21 cellular contexts compared by ENCODE assay signal in the genomic region with DNA sequence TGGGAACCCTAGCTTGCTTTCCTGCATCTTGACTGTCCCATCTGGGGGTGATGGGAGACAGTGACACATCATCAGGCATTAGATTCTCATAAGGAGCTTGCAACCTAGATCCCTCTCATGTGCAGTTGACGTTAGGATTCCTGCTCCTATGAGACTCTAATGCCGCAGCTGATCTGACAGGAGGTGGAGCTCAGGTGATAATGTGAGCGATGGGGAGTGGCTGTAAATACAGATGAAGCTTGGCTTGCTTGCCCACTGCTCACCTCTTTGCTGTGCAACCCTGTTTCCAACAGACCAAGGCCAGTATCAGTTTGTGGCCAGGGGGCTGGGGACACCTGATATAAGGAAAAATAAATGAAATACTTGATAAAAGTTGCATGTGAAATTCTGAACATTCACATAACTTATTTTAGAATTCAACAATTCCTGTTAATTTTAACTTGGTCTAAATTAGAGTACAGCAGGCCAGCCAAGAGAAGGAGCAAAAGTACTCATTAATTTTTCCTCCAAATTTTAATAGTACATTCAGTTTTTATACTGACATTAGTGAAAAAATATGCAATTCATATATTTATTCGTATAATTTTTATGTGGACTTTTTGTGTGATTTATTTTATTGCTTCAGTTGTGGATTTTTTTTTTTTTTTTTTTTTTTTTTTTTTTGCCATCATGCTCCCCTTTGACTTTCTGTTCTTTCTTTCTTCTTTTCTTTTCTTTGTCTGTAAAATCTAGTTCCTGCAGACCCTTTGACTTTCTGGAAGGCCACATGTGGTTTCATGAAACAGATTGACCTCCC. TPM values are rescaled to one million over a fixed set of nuclear protein-coding genes. Genes with fewer than 3 reads are reported as not detected.
DNase-seq lines count a peak whose midpoint lies in the region; ATAC-seq and TF ChIP-seq lines count a peak whose summit lies in the region.
"Had no signal": no experiment of that assay in that cellular context is flagged by ENCODE, and none has a peak within 500 bp of the region (broad histone marks: within the 10 kb centered on the region; RNA-seq: fewer than 3 reads in every experiment).

No MANE protein-coding gene starts in this region.

- CTCF ChIA-PET in activated naive CD4-positive, alpha-beta T cell treated with anti-CD3 and anti-CD28 coated beads for 36 hours (lab: Charles Lee), result interaction anchor here (0.7 to 1.0 kb wide), 2 partner anchors 9 to 373 kb away, joined by 3 read pairs; no protein-coding TSS in a partner anchor
- CTCF ChIA-PET in HEK293 (lab: Yijun Ruan, JAX), result interaction anchor here (1.5 kb wide), 1 partner anchor 14 kb away, joined by 5 read pairs; no protein-coding TSS in a partner anchor

- TF ChIP-seq POLR2A in upper lobe of left lung (IDR thresholded peaks at IDR 0.05), result no peak

- H2AFZ ChIP-seq in neuronal stem cell (ENCODE audit: low read length), result no peak overlapping the region

- no peaks in the 10 kb centered on the region for H3K9me3 Mint-ChIP-seq in activated naive CD4-positive, alpha-beta T cell treated with anti-CD3 and anti-CD28 coated beads for 36 hours
- H3K9me3 Mint-ChIP-seq in activated T-helper 17 cell treated with anti-CD3 and anti-CD28 coated beads, Interleukin-2, amount 50 U/mL, for 72 hours, result no peaks in the 10 kb centered on the region
- H3K9me3 Mint-ChIP-seq: CD4-positive, CD25-positive, alpha-beta regulatory T cell had no signal

- H2BK12ac ChIP-seq in neuronal stem cell (ENCODE audit: low read length), result no peak overlapping the region

- no peak overlapping the region for H3K14ac ChIP-seq in neuronal stem cell (ENCODE audit: low read length)

- DNase-seq in activated naive CD4-positive, alpha-beta T cell treated with anti-CD3 and anti-CD28 coated beads for 36 hours, result no peak
- DNase-seq in activated naive CD4-positive, alpha-beta T cell treated with Interleukin-2 at 50 U/mL for 16 hours, result no peak
- DNase-seq in neuronal stem cell (ENCODE audit: low spot score), result no peak
- DNase-seq in upper lobe of left lung, result no peak
- DNase-seq: CD4-positive, CD25-positive, alpha-beta regulatory T cell; EL; GF-D8; MG63; NCI-H1417; NCI-H187; NCI-H446 treated with DMSO at 0.1 percent for 48 hours; NCI-H526 treated with DMSO at 0.1 percent for 48 hours; NK-92 treated with Interleukin-12 subunit alpha and Interleukin-12 subunit beta, amount 100 ng/mL, for 24 hours; SIG-M5 had no signal

- no peak overlapping the region for H4K8ac ChIP-seq in neuronal stem cell (ENCODE audit: low read depth, low read length)

- TF ChIP-seq CTCF in HEK293 (tag by site-specific recombination; IDR thresholded peaks at IDR 0.05), result no peak
- no peak for TF ChIP-seq CTCF in upper lobe of left lung (IDR thresholded peaks at IDR 0.05)

- no peaks in the 10 kb centered on the region for H3K79me1 ChIP-seq in neuronal stem cell (ENCODE audit: low read depth, low read length)

- no peak overlapping the region for H2BK120ac ChIP-seq in neuronal stem cell (ENCODE audit: low read depth, low read length)

- no peak overlapping the region for H4K91ac ChIP-seq in neuronal stem cell (ENCODE audit: low read depth, low read length, poor library complexity)

- no CpG with 5 or more reads among the region's 4 CpGs for WGBS in neuronal stem cell (ENCODE audit: extremely low coverage in 2 of 2, insufficient read length in 2 of 2, insufficient replicate concordance in 1 of 2), 2 donors
- 91 to 99% methylated on average over 4 of the region's 4 CpGs for WGBS in upper lobe of left lung, 2 donors

- no peak overlapping the region for H2AK5ac ChIP-seq in neuronal stem cell (ENCODE audit: low read depth, low read length)

- peak overlapping the region; percentile 37 for H3K18ac ChIP-seq in neuronal stem cell (ENCODE audit: low read length)

- H3K27me3 Mint-ChIP-seq in activated naive CD4-positive, alpha-beta T cell treated with anti-CD3 and anti-CD28 coated beads for 36 hours (ENCODE audit: low read depth), result no peaks in the 10 kb centered on the region
- H3K27me3 Mint-ChIP-seq in activated T-helper 17 cell treated with anti-CD3 and anti-CD28 coated beads, Interleukin-2, amount 50 U/mL, for 72 hours, result no peaks in the 10 kb centered on the region
- H3K27me3 Mint-ChIP-seq: CD4-positive, CD25-positive, alpha-beta regulatory T cell had no signal

- H3K4me1 ChIP-seq in HEK293 (ENCODE audit: control insufficient read depth, insufficient read depth, low read length) (peaks cover 16% of the 10 kb centered on the region), neuronal stem cell (ENCODE audit: control insufficient read depth in 2 of 2, insufficient read depth in 1 of 2, low read depth in 1 of 2, low read length in 2 of 2) (peaks cover 4 to 26% of the 10 kb centered on the region in 2 donors), upper lobe of left lung (peaks cover 18 to 24% (median 21%) of the 10 kb centered on the region in 4 donors)

- no peak overlapping the region for H2BK15ac ChIP-seq in neuronal stem cell (ENCODE audit: low read length)

- H3K36me3 Mint-ChIP-seq in activated naive CD4-positive, alpha-beta T cell treated with anti-CD3 and anti-CD28 coated beads for 36 hours (ENCODE audit: low read depth), result peaks cover 2% of the 10 kb centered on the region
- H3K36me3 Mint-ChIP-seq in activated T-helper 17 cell treated with anti-CD3 and anti-CD28 coated beads, Interleukin-2, amount 50 U/mL, for 72 hours (ENCODE audit: low read depth), result peaks cover 54% of the 10 kb centered on the region
- H3K36me3 Mint-ChIP-seq: CD4-positive, CD25-positive, alpha-beta regulatory T cell had no signal

- no peak for ATAC-seq in activated T-helper 17 cell treated with anti-CD3 and anti-CD28 coated beads, Interleukin-2, amount 50 U/mL, for 72 hours (replicated peaks)
- ATAC-seq in HG02759 (IDR thresholded peaks at IDR 0.05; ENCODE audit: unreplicated experiment) (no peak), upper lobe of left lung (ENCODE audit: low FRiP score in 2 of 2) (no peak)
- ATAC-seq: HepG2, K562 had no signal

- no peak overlapping the region for H2BK5ac ChIP-seq in neuronal stem cell (ENCODE audit: low read length)

- H3K9me3 ChIP-seq in HEK293 (ENCODE audit: control insufficient read depth, insufficient read depth, low read depth, low read length) (no peaks in the 10 kb centered on the region), neuronal stem cell (replicated peaks in 1 of 2; ENCODE audit: control insufficient read depth in 2 of 2, insufficient read depth in 1 of 2, low read depth in 1 of 2, low read length in 2 of 2) (peaks cover 0 to 22% of the 10 kb centered on the region in 2 donors), upper lobe of left lung (no peaks in the 10 kb centered on the region)
- H3K9me3 ChIP-seq: MG63 had no signal

- peaks cover 62% of the 10 kb centered on the region for H3K4me1 Mint-ChIP-seq in activated naive CD4-positive, alpha-beta T cell treated with anti-CD3 and anti-CD28 coated beads for 36 hours (ENCODE audit: low read depth)
- peaks cover 47% of the 10 kb centered on the region for H3K4me1 Mint-ChIP-seq in activated T-helper 17 cell treated with anti-CD3 and anti-CD28 coated beads, Interleukin-2, amount 50 U/mL, for 72 hours

- TF ChIP-seq EP300 in upper lobe of left lung (IDR thresholded peaks at IDR 0.05), result no peak

- no peak overlapping the region for H3K4me2 ChIP-seq in neuronal stem cell (ENCODE audit: insufficient read depth, low read length, poor library complexity, severe bottlenecking)

- H3K27me3 ChIP-seq in neuronal stem cell (ENCODE audit: control insufficient read depth in 3 of 3, insufficient read depth in 3 of 3, low read depth in 1 of 3, low read length in 3 of 3), result no peaks in the 10 kb centered on the region
- H3K27me3 ChIP-seq in upper lobe of left lung, result no peaks in the 10 kb centered on the region
- H3K27me3 ChIP-seq: MG63 had no signal

- H3K4me3 ChIP-seq in HEK293 (ENCODE audit: low read depth, low read length) (no peak overlapping the region), neuronal stem cell (ENCODE audit: low read length in 2 of 2) (no peak overlapping the region), upper lobe of left lung (no peak overlapping the region)
- H3K4me3 ChIP-seq: K562, MG63 had no signal

- intact Hi-C loops in activated naive CD4-positive, alpha-beta T cell treated with anti-CD3 and anti-CD28 coated beads for 36 hours (cut with micrococcal nuclease), result no loop called here

- H3K27ac Mint-ChIP-seq in activated naive CD4-positive, alpha-beta T cell treated with anti-CD3 and anti-CD28 coated beads for 36 hours, result peak overlapping the region; percentile 46
- peak overlapping the region; percentile 10 for H3K27ac Mint-ChIP-seq in activated T-helper 17 cell treated with anti-CD3 and anti-CD28 coated beads, Interleukin-2, amount 50 U/mL, for 72 hours

- H3K4me3 Mint-ChIP-seq in activated naive CD4-positive, alpha-beta T cell treated with anti-CD3 and anti-CD28 coated beads for 36 hours, result no peak overlapping the region
- H3K4me3 Mint-ChIP-seq in activated T-helper 17 cell treated with anti-CD3 and anti-CD28 coated beads, Interleukin-2, amount 50 U/mL, for 72 hours, result no peak overlapping the region

- no peaks in the 10 kb centered on the region for H3K36me3 ChIP-seq in HEK293 (ENCODE audit: control insufficient read depth in 2 of 2, insufficient read depth in 1 of 2, low read length in 2 of 2)
- no peaks in the 10 kb centered on the region for H3K36me3 ChIP-seq in neuronal stem cell (replicated peaks in 1 of 2; ENCODE audit: control insufficient read depth in 2 of 2, insufficient read depth in 2 of 2, low read length in 2 of 2)
- no peaks in the 10 kb centered on the region for H3K36me3 ChIP-seq in upper lobe of left lung
- H3K36me3 ChIP-seq: MG63 had no signal

- H3K9ac ChIP-seq in neuronal stem cell (ENCODE audit: low read depth, low read length, poor library complexity), result no peak overlapping the region

- POLR2A ChIA-PET in HEK293 (lab: Yijun Ruan, JAX), result no interaction called here

- H3K27ac ChIP-seq in HEK293 (ENCODE audit: extremely low read depth, low read depth, low read length) (no peak overlapping the region), neuronal stem cell (replicated peaks; ENCODE audit: low read length) (no peak overlapping the region), upper lobe of left lung (no peak overlapping the region)
- H3K27ac ChIP-seq: HL-60, RWPE1 had no signal

- H3K23ac ChIP-seq in neuronal stem cell (ENCODE audit: low read depth, low read length, poor library complexity), result no peak overlapping the region

- no peak overlapping the region for H3K4ac ChIP-seq in neuronal stem cell (ENCODE audit: low read length)

TF ChIP-seq in HEK293, 187 proteins besides CTCF, POLR2A, EP300 and RAD21 (continues in another document):
- TF ChIP-seq HOXA7 (CRISPR knock-in tag; IDR thresholded peaks at IDR 0.05; ENCODE audit: borderline replicate concordance), result no peak
- TF ChIP-seq ZBTB48 (tag by site-specific recombination; IDR thresholded peaks at IDR 0.05), result no peak

RNA-seq across cellular contexts. Expression of gene PAM, which starts 11.4 kb away (rescaled TPM):
- total RNA-seq in activated naive CD4-positive, alpha-beta T cell treated with anti-CD3 and anti-CD28 coated beads for 36 hours, result 10 to 100 TPM; 31.2 to 37.6 TPM
- total RNA-seq in activated T-helper 17 cell treated with anti-CD3 and anti-CD28 coated beads, Interleukin-2, amount 50 U/mL, for 72 hours, result 100 to 1,000 TPM in 1 of 2 donors, 10 to 100 TPM in 1; 66.5 to 153 TPM
- polyA plus RNA-seq in neuronal stem cell (2013, experiment 1 of 2), result 64.4 TPM
- polyA plus RNA-seq in neuronal stem cell (2013, experiment 2 of 2), result 66.9 TPM
- total RNA-seq in upper lobe of left lung, result 100 to 1,000 TPM in 5 of 6 donors, 10 to 100 TPM in 1; 91.1 to 428 (median 212) TPM
